22 cellular contexts compared by ENCODE assay signal in genomic region chr16:47728229-47728628, GRCh38.
"Had no signal": no experiment of that assay in that cellular context is flagged by ENCODE, and none has a peak within 500 bp of the region (broad histone marks: within the 10 kb centered on the region; RNA-seq: fewer than 3 reads in every experiment).

No MANE protein-coding gene starts in this region.

- H3K9me3 Mint-ChIP-seq: activated T-helper 17 cell treated with anti-CD3 and anti-CD28 coated beads, Interleukin-2, amount 50 U/mL, for 72 hours; central memory CD8-positive, alpha-beta T cell; stimulated activated naive CD8-positive, alpha-beta T cell treated with anti-CD3 and anti-CD28 coated beads, Interleukin-15, amount 100 ng/mL, for 72 hours had no signal

- H3K4me2 ChIP-seq: neural progenitor cell, smooth muscle cell had no signal

- H2AFZ ChIP-seq: neural progenitor cell had no signal

- DNase-seq: activated naive CD4-positive, alpha-beta T cell treated with Interleukin-2 at 50 U/mL for 16 hours; activated T-cell treated with anti-CD3 and anti-CD28 coated beads for 4 hours; anterior cingulate cortex; brain microvascular endothelial cell; effector memory CD4-positive, alpha-beta T cell; foreskin melanocyte; heart right ventricle; left cardiac atrium; lower lobe of right lung; midbrain; right lobe of liver; stimulated activated CD4-positive, alpha-beta T cell treated with anti-CD3 and anti-CD28 coated beads, Interleukin-4, amount 100 ng/mL, for 4 hours; stimulated activated CD8-positive, alpha-beta memory T cell treated with anti-CD3 and anti-CD28 coated beads, Interleukin-4, amount 100 ng/mL, for 48 hours; stimulated activated naive CD8-positive, alpha-beta T cell treated with anti-CD3 and anti-CD28 coated beads, Interleukin-15, amount 100 ng/mL, for 72 hours; T-helper 9 cell; testis; upper lobe of left lung had no signal

- H3K9me3 ChIP-seq: heart right ventricle, lower lobe of right lung, right lobe of liver, testis, upper lobe of left lung had no signal

- H3K36me3 ChIP-seq: brain microvascular endothelial cell, heart right ventricle, lower lobe of right lung, neural progenitor cell, right lobe of liver, upper lobe of left lung had no signal

- H3K27me3 ChIP-seq: brain microvascular endothelial cell, neural progenitor cell, right lobe of liver, testis, upper lobe of left lung had no signal

- H3K27ac ChIP-seq: brain microvascular endothelial cell, heart right ventricle, lower lobe of right lung, neural progenitor cell, right lobe of liver, testis, upper lobe of left lung had no signal

- H3K9ac ChIP-seq: neural progenitor cell had no signal

- ATAC-seq: activated CD4-positive, CD25-positive, alpha-beta regulatory T cell treated with anti-CD3 and anti-CD28 coated beads, Interleukin-2, amount 50 U/mL, for 24 hours; activated T-helper 17 cell treated with anti-CD3 and anti-CD28 coated beads, Interleukin-2, amount 50 U/mL, for 72 hours; heart right ventricle; left cardiac atrium; lower lobe of right lung; stimulated activated naive CD8-positive, alpha-beta T cell treated with anti-CD3 and anti-CD28 coated beads, Interleukin-15, amount 100 ng/mL, for 72 hours had no signal

- H3K27ac Mint-ChIP-seq: activated T-helper 17 cell treated with anti-CD3 and anti-CD28 coated beads, Interleukin-2, amount 50 U/mL, for 72 hours; neural progenitor cell; stimulated activated naive CD8-positive, alpha-beta T cell treated with anti-CD3 and anti-CD28 coated beads, Interleukin-15, amount 100 ng/mL, for 72 hours had no signal

- H3K4me3 ChIP-seq: heart right ventricle, lower lobe of right lung, neural progenitor cell, right lobe of liver, smooth muscle cell, testis, upper lobe of left lung had no signal

- H3K36me3 Mint-ChIP-seq: neural progenitor cell had no signal

- H3K27me3 Mint-ChIP-seq: activated T-helper 17 cell treated with anti-CD3 and anti-CD28 coated beads, Interleukin-2, amount 50 U/mL, for 72 hours had no signal

- H3K4me1 Mint-ChIP-seq: central memory CD8-positive, alpha-beta T cell had no signal

- H3K4me3 Mint-ChIP-seq: activated T-helper 17 cell treated with anti-CD3 and anti-CD28 coated beads, Interleukin-2, amount 50 U/mL, for 72 hours; central memory CD8-positive, alpha-beta T cell; neural progenitor cell; stimulated activated naive CD8-positive, alpha-beta T cell treated with anti-CD3 and anti-CD28 coated beads, Interleukin-15, amount 100 ng/mL, for 72 hours had no signal

- H3K4me1 ChIP-seq: heart right ventricle, lower lobe of right lung, neural progenitor cell, right lobe of liver, testis, upper lobe of left lung had no signal
